ENCODE assay signal across 8 cellular contexts in genomic region chr20:2470432-2471193, GRCh38. TPM values are rescaled to one million over a fixed set of nuclear protein-coding genes. Genes with fewer than 3 reads are reported as not detected.
A peak's percentile ranks its signal among the peaks of the same experiment; 100 is the strongest.
DNase-seq lines count a peak whose midpoint lies in the region; ATAC-seq, FAIRE-seq and TF ChIP-seq lines count a peak whose summit lies in the region.

TSS of gene SNRPB (minus strand) at chr20:2470789. CDS start at chr20:2470690, 99 bp downstream.

- H3K4me1 ChIP-seq in HepG2 (ENCODE audit: insufficient read depth, low read length): peaks cover 52% of the 10 kb centered on the region

- ATAC-seq in GM19395 (IDR thresholded peaks at IDR 0.05; ENCODE audit: unreplicated experiment) (peak; percentile 99), HG03565 (IDR thresholded peaks at IDR 0.05; ENCODE audit: unreplicated experiment) (peak; percentile 96), HepG2 (peak; percentile 98)

- 1% methylated on average over 52 of the region's 52 CpGs for WGBS in HepG2 (ENCODE audit: low lambda C conversion rate)

- peaks cover 50% of the 10 kb centered on the region for H3K79me2 ChIP-seq in HepG2 (ENCODE audit: insufficient read depth, low read length)

- H3K9me3 ChIP-seq in HepG2 (ENCODE audit: low read length): no peaks in the 10 kb centered on the region

- peak within 1 kb of the TSS; percentile 93 for H3K9ac ChIP-seq in HepG2 (ENCODE audit: insufficient read depth, low read depth, low read length)

- intact Hi-C loops in HepG2 (cut with micrococcal nuclease; ENCODE audit: unreplicated experiment): loop anchor here (1.0 to 2.0 kb wide), 2 partner anchors 16 to 38 kb away; partner anchors contain the start of gene ZNF343

- peaks cover 44% of the 10 kb centered on the region for H4K20me1 ChIP-seq in HepG2 (ENCODE audit: insufficient read depth, low read length)

- CTCF ChIA-PET in HepG2 (lab: Yijun Ruan, JAX; ENCODE audit: low intra/inter-chr PET ratio, low total read pairs): no interaction called here

- TF ChIP-seq CTCF in C4-2B (conservative IDR thresholded peaks at IDR 0.05) (no peak), HepG2 (CRISPR knock-in tag; IDR thresholded peaks at IDR 0.05) (peak; percentile 31)

- TF ChIP-seq POLR2A in HepG2 (IDR thresholded peaks at IDR 0.05; ENCODE audit: insufficient read depth in 1 of 2, low read depth in 2 of 2, low read length in 2 of 2): peak; percentile 99 to 100

- peak within 1 kb of the TSS; percentile 95 for H3K4me2 ChIP-seq in HepG2 (ENCODE audit: low read depth, low read length)

- no peaks in the 10 kb centered on the region; a peak in 1 of 5 replicates for H3K27me3 ChIP-seq in HepG2 (ENCODE audit: control insufficient read depth in 1 of 2, insufficient read depth in 2 of 2, low read length in 2 of 2)

- TF ChIP-seq EP300 in HepG2 (IDR thresholded peaks at IDR 0.05; ENCODE audit: low read depth in 2 of 2, low read length in 2 of 2): peak; percentile 16 to 73; a peak in 2 of 4 replicates
- peak; percentile 84 for TF ChIP-seq EP300 in HepG2 (CRISPR knock-in tag; IDR thresholded peaks at IDR 0.05; ENCODE audit: borderline replicate concordance)

- in situ Hi-C loops in HepG2 (cut with HindIII; ENCODE audit: extremely low pct_ligation_motif_present, low pct_unique_long_range_greater_than_20kb): no loop called here

- peak; percentile 71 for TF ChIP-seq RAD21 in HepG2 (CRISPR knock-in tag; IDR thresholded peaks at IDR 0.05)

- peak; percentile 99 for FAIRE-seq in HepG2 (lab: Jason Lieb, UNC)

- BruUV-seq in HepG2 (replicated peaks; lab: Mats Ljungman, UMichigan): no TSS peak

- DNase-seq in NCI-H774 (lab: John Stamatoyannopoulos, UW) (peak; percentile 98), dermis microvascular lymphatic vessel endothelial cell (ENCODE audit: low read depth in 2 of 2) (peak; percentile 99 to 100), HepG2 (ENCODE audit: low spot score) (peak; percentile 99)
- DNase-seq in activated CD4-positive, alpha-beta T cell treated with anti-CD3 and anti-CD28 coated beads, Interleukin-2, amount 50 U/mL, for 4 hours: peak; percentile 96
- peak; percentile 95 for DNase-seq in stimulated activated CD4-positive, alpha-beta T cell treated with anti-CD3 and anti-CD28 coated beads, Interleukin-4, amount 100 ng/mL, for 1 hour

- peak within 1 kb of the TSS; percentile 89 to 93 (median 90) for H3K4me3 ChIP-seq in HepG2 (replicated peaks in 1 of 3; ENCODE audit: insufficient read depth in 1 of 3, low read depth in 2 of 3, low read length in 3 of 3)

- H2AFZ ChIP-seq in HepG2 (ENCODE audit: low read length): peak within 1 kb of the TSS; percentile 59

- H3K27ac ChIP-seq in C4-2B (peak within 1 kb of the TSS; percentile 94), HepG2 (ENCODE audit: extremely low read length, insufficient read depth, low read length) (peak within 1 kb of the TSS; percentile 89)

- H3K36me3 ChIP-seq in HepG2 (replicated peaks in 1 of 2; ENCODE audit: control insufficient read depth in 1 of 2, insufficient read depth in 2 of 2, low read length in 2 of 2): peaks cover 20 to 28% of the 10 kb centered on the region in 2 experiments

- POLR2A ChIA-PET in HepG2 (lab: Yijun Ruan, JAX): interaction anchor here (0.7 to 3.4 kb wide), 30 partner anchors 9 to 1825 kb away, joined by 3 to 34 read pairs (median 6); partner anchors contain the start of genes FKBP1A, IDH3B, NOP56 and PSMF1

TF ChIP-seq in HepG2, 621 proteins besides CTCF, POLR2A, EP300 and RAD21 (continues in another document):
- TF ChIP-seq SMYD3 (CRISPR knock-in tag; IDR thresholded peaks at IDR 0.05) (peak; percentile 99), HCFC1 (IDR thresholded peaks at IDR 0.05; ENCODE audit: low read depth, low read length) (peak; percentile 86), GABPB1 (CRISPR knock-in tag; IDR thresholded peaks at IDR 0.05) (peak; percentile 100), ZNF550 (CRISPR knock-in tag; IDR thresholded peaks at IDR 0.05; ENCODE audit: borderline replicate concordance) (peak; percentile 100), LBX2 (CRISPR knock-in tag; IDR thresholded peaks at IDR 0.05; ENCODE audit: borderline replicate concordance) (peak; percentile 95; the same call in 1 of the 2 replicates), NR3C1 (CRISPR knock-in tag; IDR thresholded peaks at IDR 0.05) (peak; percentile 88), MTF1 (CRISPR knock-in tag; IDR thresholded peaks at IDR 0.05) (peak; percentile 80), KAT7 (CRISPR knock-in tag; IDR thresholded peaks at IDR 0.05; ENCODE audit: borderline replicate concordance) (peak; percentile 97), ZNF558 (CRISPR knock-in tag; IDR thresholded peaks at IDR 0.05; ENCODE audit: borderline replicate concordance) (peak; percentile 97), ATF2 (CRISPR knock-in tag; IDR thresholded peaks at IDR 0.05) (peak; percentile 99), CHD2 (IDR thresholded peaks at IDR 0.05; ENCODE audit: low read depth, low read length) (no peak), PCBP1 (IDR thresholded peaks at IDR 0.05; ENCODE audit: borderline replicate concordance, low read depth, low read length) (peak; percentile 92), THRA (CRISPR knock-in tag; IDR thresholded peaks at IDR 0.05; ENCODE audit: borderline replicate concordance) (peak; percentile 95), FOXA1 (IDR thresholded peaks at IDR 0.05) (no peak), FOXA1 (CRISPR knock-in tag; IDR thresholded peaks at IDR 0.05) (peak; percentile 43; the same call in 1 of the 2 replicates), NR2C2 (CRISPR knock-in tag; IDR thresholded peaks at IDR 0.05; ENCODE audit: borderline replicate concordance) (peak; percentile 93), PHF8 (CRISPR knock-in tag; IDR thresholded peaks at IDR 0.05) (peak; percentile 100), RNF2 (conservative IDR thresholded peaks at IDR 0.05; ENCODE audit: low read depth) (peak; percentile 99), MYPOP (CRISPR knock-in tag; IDR thresholded peaks at IDR 0.05) (peak; percentile 96; the same call in 1 of the 2 replicates), ZNF230 (CRISPR knock-in tag; IDR thresholded peaks at IDR 0.05) (peak; percentile 100)

RNA-seq across cellular contexts. Expression of gene SNRPB, which starts in this region (rescaled TPM):
- total RNA-seq in dermis microvascular lymphatic vessel endothelial cell: 244 and 305 TPM in 2 replicates
- total RNA-seq in HepG2 (2016; rRNA removed; fragmentation: Illumina TruSeq; extraction: Trizol): 778 and 844 TPM in 2 replicates
- 240 and 247 TPM in 2 replicates for total RNA-seq in HepG2 (2016; cell fraction: cytosol; rRNA removed; fragmentation: Illumina TruSeq; extraction: Trizol; ENCODE audit: low read depth)
- total RNA-seq in HepG2 (2016; cell fraction: insoluble cytoplasmic fraction; rRNA removed; fragmentation: Illumina TruSeq; extraction: Trizol): 807 and 874 TPM in 2 replicates
- 271 and 293 TPM in 2 replicates for total RNA-seq in HepG2 (2016; cell fraction: membrane; rRNA removed; fragmentation: Illumina TruSeq; extraction: Trizol)
- 288 and 319 TPM in 2 replicates for total RNA-seq in HepG2 (2016; cell fraction: nucleus; rRNA removed; fragmentation: Illumina TruSeq; extraction: Trizol)
- polyA plus RNA-seq in HepG2 (2011; rRNA removed): 473 and 489 TPM in 2 replicates
- polyA plus RNA-seq in HepG2 (2011; cell fraction: cytosol; rRNA removed): 454 and 565 TPM in 2 replicates
- polyA plus RNA-seq in HepG2 (2011; cell fraction: nucleus; rRNA removed): 241 and 254 TPM in 2 replicates
- 287 and 337 TPM in 2 replicates for polyA plus RNA-seq in HepG2 (2012)
- 214 and 218 TPM in 2 replicates for polyA plus RNA-seq in HepG2 (2016; cell fraction: cytosol; fragmentation: Illumina TruSeq; extraction: Trizol; ENCODE audit: low read depth)
- 583 and 611 TPM in 2 replicates for polyA plus RNA-seq in HepG2 (2016; cell fraction: insoluble cytoplasmic fraction; fragmentation: Illumina TruSeq; extraction: Trizol; ENCODE audit: low read depth)
- 190 and 196 TPM in 2 replicates for polyA plus RNA-seq in HepG2 (2016; cell fraction: membrane; fragmentation: Illumina TruSeq; extraction: Trizol; ENCODE audit: low read depth)
- polyA plus RNA-seq in HepG2 (2016; cell fraction: nucleus; fragmentation: Illumina TruSeq; extraction: Trizol; ENCODE audit: insufficient read depth, low read depth): 401 and 413 TPM in 2 replicates
- polyA minus RNA-seq in HepG2 (2011; rRNA and poly(A)+ RNA removed; ENCODE audit: low replicate concordance): 137 and 221 TPM in 2 replicates
- 125 and 146 TPM in 2 replicates for polyA minus RNA-seq in HepG2 (2011; cell fraction: cytosol; rRNA and poly(A)+ RNA removed)
- polyA minus RNA-seq in HepG2 (2011; cell fraction: nucleus; rRNA and poly(A)+ RNA removed): 61.2 and 82.5 TPM in 2 replicates

Comparison
In these comparisons a context has a peak if more than half of its experiments do, and no peak if none do; other contexts are left out.
1. Peak in every context shown above with its lines: DNase-seq, ATAC-seq, H3K4me3 ChIP-seq and H3K27ac ChIP-seq.